Comparison of ENCODE assay signal across 7 cellular contexts in genomic region chr19:50476224-50476942, GRCh38. TPM values are rescaled to one million over a fixed set of nuclear protein-coding genes. Genes with fewer than 3 reads are reported as not detected.
DNase-seq lines count a peak whose midpoint lies in the region; ATAC-seq lines count a peak whose summit lies in the region.

EMC10 (plus strand) TSS chr19:50476507; CDS start chr19:50476545, 38 bp downstream.
GARIN5A (minus strand) TSS chr19:50476848; CDS start chr19:50476388, 460 bp downstream.

- H3K27me3 ChIP-seq in skeletal muscle satellite cell (ENCODE audit: control insufficient read depth, insufficient read depth, low read length): no peaks in the 10 kb centered on the region

- H3K4me3 ChIP-seq in iPS-18c (ENCODE audit: insufficient read depth, low read depth, low read length) (peak within 1 kb of the TSS; percentile 85), skeletal muscle satellite cell (ENCODE audit: low read length) (peak within 1 kb of the TSS; percentile 99)

- H3K9ac ChIP-seq in skeletal muscle satellite cell (ENCODE audit: low read depth, low read length): peak within 1 kb of the TSS; percentile 90

- H3K4me2 ChIP-seq in skeletal muscle satellite cell (ENCODE audit: low read length): peak within 1 kb of the TSS; percentile 91

- ATAC-seq in GM18498 (IDR thresholded peaks at IDR 0.05; ENCODE audit: unreplicated experiment) (peak; percentile 88), HG02885 (IDR thresholded peaks at IDR 0.05; ENCODE audit: poor library complexity, unreplicated experiment) (peak; percentile 85)

- no peaks in the 10 kb centered on the region for H3K9me3 ChIP-seq in iPS-18c (ENCODE audit: control insufficient read depth, insufficient read depth, low read length)
- H3K9me3 ChIP-seq in skeletal muscle satellite cell (replicated peaks; ENCODE audit: low read length): no peaks in the 10 kb centered on the region

- peak; percentile 88 for DNase-seq in NCI-H2029 treated with DMSO at 0.1 percent for 48 hours (lab: John Stamatoyannopoulos, UW)
- peak; percentile 84 for DNase-seq in UCSD-AML1 (lab: John Stamatoyannopoulos, UW; ENCODE audit: unreplicated experiment)
- peak; percentile 86 for DNase-seq in brain pericyte (ENCODE audit: low read depth, low spot score)

- H3K36me3 ChIP-seq in skeletal muscle satellite cell (ENCODE audit: insufficient read depth, low read length): peaks cover 10% of the 10 kb centered on the region

- peaks cover 7% of the 10 kb centered on the region for H3K4me1 ChIP-seq in skeletal muscle satellite cell (ENCODE audit: control insufficient read depth, insufficient read depth, low read length)

RNA-seq across cellular contexts. Expression of gene EMC10, which starts in this region (rescaled TPM):
- total RNA-seq in skeletal muscle satellite cell (2012; rRNA removed): 42.8 and 46.9 TPM in 2 replicates

RNA-seq across cellular contexts. Expression of gene GARIN5A, which starts in this region (rescaled TPM):
- under 0.01 and 0.25 TPM in 2 replicates for total RNA-seq in skeletal muscle satellite cell (2012; rRNA removed)

Comparison
In these comparisons a context has a peak if more than half of its experiments do, and no peak if none do; other contexts are left out.
1. Peak in every context shown above with its lines: DNase-seq, ATAC-seq and H3K4me3 ChIP-seq.